Comparison of ENCODE assay signal across 1 cellular context in genomic region chr20:4406627-4407026, GRCh38.
TF ChIP-seq lines count a peak whose summit lies in the region.

No MANE protein-coding gene starts in this region.

TF ChIP-seq in HEK293, 187 proteins besides CTCF, POLR2A, EP300 and RAD21 (continued from another document):
- TF ChIP-seq HIC1 (tag by site-specific recombination; IDR thresholded peaks at IDR 0.05) (no peak), ZNF146 (tag by site-specific recombination; IDR thresholded peaks at IDR 0.05) (no peak)
TF ChIP-seq in HEK293: peak in this region for 3.
